Comparison of ENCODE assay signal across 9 cellular contexts in the genomic region with DNA sequence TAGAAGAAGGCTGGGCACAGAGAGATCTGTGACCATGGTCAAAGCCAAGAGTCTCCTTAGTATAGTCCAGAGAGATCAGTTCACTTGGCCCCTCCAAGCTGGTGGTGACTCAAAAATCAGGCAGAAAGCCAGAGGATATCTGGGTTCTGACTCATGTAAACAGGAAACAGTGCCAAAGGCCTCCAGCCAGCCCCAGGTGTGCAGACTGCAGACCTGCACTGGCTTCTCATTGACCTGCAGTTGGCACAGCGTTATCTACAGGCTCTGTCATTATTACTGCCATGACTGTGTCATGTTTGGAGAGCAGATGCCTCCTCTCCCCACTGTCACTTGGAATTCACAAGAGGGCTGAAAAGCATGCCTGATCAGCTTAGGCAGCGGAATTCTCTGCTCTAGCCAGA.
A peak's percentile ranks its signal among the peaks of the same experiment; 100 is the strongest.
DNase-seq lines count a peak whose midpoint lies in the region; ATAC-seq and TF ChIP-seq lines count a peak whose summit lies in the region.
"Had no signal": no experiment of that assay in that cellular context is flagged by ENCODE, and none has a peak within 500 bp of the region (broad histone marks: within the 10 kb centered on the region; RNA-seq: fewer than 3 reads in every experiment).

No MANE protein-coding gene starts in this region.

- CTCF ChIA-PET in MCF 10A (lab: Yijun Ruan, JAX), result interaction anchor here (0.6 to 6.4 kb wide), 17 partner anchors 9 to 1468 kb away, joined by 3 to 82 read pairs (median 4); no protein-coding TSS in a partner anchor

- TF ChIP-seq RAD21 in liver (IDR thresholded peaks at IDR 0.05), result no peak

- POLR2A ChIA-PET in MCF 10A (lab: Yijun Ruan, JAX), result interaction anchor here (0.7 to 3.9 kb wide), 17 partner anchors 14 to 813 kb away, joined by 3 to 24 read pairs (median 3); no protein-coding TSS in a partner anchor

- H3K9me3 ChIP-seq in liver (ENCODE audit: control insufficient read depth in 4 of 4, low read length in 3 of 4), result no peaks in the 10 kb centered on the region

- no peaks in the 10 kb centered on the region for H3K27me3 ChIP-seq in liver (ENCODE audit: control insufficient read depth in 4 of 4, insufficient read depth in 4 of 4, low read length in 3 of 4)

- H3K27ac Mint-ChIP-seq in MCF 10A (ENCODE audit: low read depth, unreplicated experiment), result peak overlapping the region; percentile 95

- no peaks in the 10 kb centered on the region for H3K9me3 Mint-ChIP-seq in MCF 10A (ENCODE audit: unreplicated experiment)

- no peak for ATAC-seq in HG03139 (IDR thresholded peaks at IDR 0.05; ENCODE audit: unreplicated experiment)
- no peak for ATAC-seq in GM21576 (IDR thresholded peaks at IDR 0.05; ENCODE audit: unreplicated experiment)
- no peak for ATAC-seq in HG02678 (IDR thresholded peaks at IDR 0.05; ENCODE audit: unreplicated experiment)
- ATAC-seq in HG02759 (IDR thresholded peaks at IDR 0.05; ENCODE audit: unreplicated experiment), result no peak

- H3K36me3 ChIP-seq in liver (ENCODE audit: control insufficient read depth in 4 of 4, insufficient read depth in 3 of 4, low read depth in 1 of 4, low read length in 3 of 4), result no peaks in the 10 kb centered on the region

- H3K4me3 Mint-ChIP-seq in MCF 10A (ENCODE audit: unreplicated experiment), result peak overlapping the region; percentile 16

- no peak overlapping the region for H3K4me3 ChIP-seq in AG09309 (ENCODE audit: control insufficient read depth, low read depth, low read length)
- no peak overlapping the region for H3K4me3 ChIP-seq in liver (ENCODE audit: low read depth in 1 of 3, low read length in 3 of 3)

- WGBS in liver, result 18% methylated on average over 2 of the region's 2 CpGs

- no peaks in the 10 kb centered on the region for H3K27me3 Mint-ChIP-seq in MCF 10A (ENCODE audit: insufficient read depth, unreplicated experiment)

- intact Hi-C loops in MCF 10A (cut with micrococcal nuclease), result loop anchor here (1.0 to 5.0 kb wide), 2 partner anchors 47 to 389 kb away; no protein-coding TSS in a partner anchor

- peak; percentile 49 for DNase-seq in AG09309 (ENCODE audit: low read depth)
- DNase-seq in NCI-H1105 (lab: John Stamatoyannopoulos, UW), result peak; percentile 69
- peak; percentile 97 for DNase-seq in MCF 10A (ENCODE audit: unreplicated experiment)
- DNase-seq: NK-92 treated with Interleukin-12 subunit alpha and Interleukin-12 subunit beta, amount 100 ng/mL, for 24 hours had no signal

- H3K4me1 Mint-ChIP-seq in MCF 10A (ENCODE audit: insufficient read depth, unreplicated experiment), result peaks cover 50% of the 10 kb centered on the region

- peaks cover 4 to 19% (median 10%) of the 10 kb centered on the region in 4 donors for H3K4me1 ChIP-seq in liver (ENCODE audit: control insufficient read depth in 4 of 4, insufficient read depth in 4 of 4, low read length in 3 of 4)

- peaks cover 4% of the 10 kb centered on the region for H3K36me3 Mint-ChIP-seq in MCF 10A (ENCODE audit: insufficient read depth, unreplicated experiment)

- BruUV-seq in MCF 10A (replicated peaks; lab: Mats Ljungman, UMichigan), result no TSS peak

- no peak overlapping the region for H3K9ac ChIP-seq in liver (ENCODE audit: low read depth in 1 of 2, low read length in 2 of 2)

- no peak for TF ChIP-seq CTCF in AG09309 (IDR thresholded peaks at IDR 0.05; ENCODE audit: control insufficient read depth, insufficient read depth, low read depth, low read length, missing control alignments)
- TF ChIP-seq CTCF in MCF 10A (IDR thresholded peaks at IDR 0.05; ENCODE audit: unreplicated experiment), result no peak
- no peak for TF ChIP-seq CTCF in liver (IDR thresholded peaks at IDR 0.05; ENCODE audit: low read depth, low read length, missing input control)

- peak overlapping the region; percentile 39 to 62 for H3K27ac ChIP-seq in liver (ENCODE audit: low read depth in 1 of 2, low read length in 2 of 2)

TF ChIP-seq in liver, 16 proteins besides CTCF, POLR2A, EP300 and RAD21:
- TF ChIP-seq, protein P1, sequence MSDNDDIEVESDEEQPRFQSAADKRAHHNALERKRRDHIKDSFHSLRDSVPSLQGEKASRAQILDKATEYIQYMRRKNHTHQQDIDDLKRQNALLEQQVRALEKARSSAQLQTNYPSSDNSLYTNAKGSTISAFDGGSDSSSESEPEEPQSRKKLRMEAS (IDR thresholded peaks at IDR 0.05), result peak; percentile 54
- TF ChIP-seq, protein P2, sequence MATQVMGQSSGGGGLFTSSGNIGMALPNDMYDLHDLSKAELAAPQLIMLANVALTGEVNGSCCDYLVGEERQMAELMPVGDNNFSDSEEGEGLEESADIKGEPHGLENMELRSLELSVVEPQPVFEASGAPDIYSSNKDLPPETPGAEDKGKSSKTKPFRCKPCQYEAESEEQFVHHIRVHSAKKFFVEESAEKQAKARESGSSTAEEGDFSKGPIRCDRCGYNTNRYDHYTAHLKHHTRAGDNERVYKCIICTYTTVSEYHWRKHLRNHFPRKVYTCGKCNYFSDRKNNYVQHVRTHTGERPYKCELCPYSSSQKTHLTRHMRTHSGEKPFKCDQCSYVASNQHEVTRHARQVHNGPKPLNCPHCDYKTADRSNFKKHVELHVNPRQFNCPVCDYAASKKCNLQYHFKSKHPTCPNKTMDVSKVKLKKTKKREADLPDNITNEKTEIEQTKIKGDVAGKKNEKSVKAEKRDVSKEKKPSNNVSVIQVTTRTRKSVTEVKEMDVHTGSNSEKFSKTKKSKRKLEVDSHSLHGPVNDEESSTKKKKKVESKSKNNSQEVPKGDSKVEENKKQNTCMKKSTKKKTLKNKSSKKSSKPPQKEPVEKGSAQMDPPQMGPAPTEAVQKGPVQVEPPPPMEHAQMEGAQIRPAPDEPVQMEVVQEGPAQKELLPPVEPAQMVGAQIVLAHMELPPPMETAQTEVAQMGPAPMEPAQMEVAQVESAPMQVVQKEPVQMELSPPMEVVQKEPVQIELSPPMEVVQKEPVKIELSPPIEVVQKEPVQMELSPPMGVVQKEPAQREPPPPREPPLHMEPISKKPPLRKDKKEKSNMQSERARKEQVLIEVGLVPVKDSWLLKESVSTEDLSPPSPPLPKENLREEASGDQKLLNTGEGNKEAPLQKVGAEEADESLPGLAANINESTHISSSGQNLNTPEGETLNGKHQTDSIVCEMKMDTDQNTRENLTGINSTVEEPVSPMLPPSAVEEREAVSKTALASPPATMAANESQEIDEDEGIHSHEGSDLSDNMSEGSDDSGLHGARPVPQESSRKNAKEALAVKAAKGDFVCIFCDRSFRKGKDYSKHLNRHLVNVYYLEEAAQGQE (IDR thresholded peaks at IDR 0.05), result peak; percentile 19
- TF ChIP-seq, protein P3, sequence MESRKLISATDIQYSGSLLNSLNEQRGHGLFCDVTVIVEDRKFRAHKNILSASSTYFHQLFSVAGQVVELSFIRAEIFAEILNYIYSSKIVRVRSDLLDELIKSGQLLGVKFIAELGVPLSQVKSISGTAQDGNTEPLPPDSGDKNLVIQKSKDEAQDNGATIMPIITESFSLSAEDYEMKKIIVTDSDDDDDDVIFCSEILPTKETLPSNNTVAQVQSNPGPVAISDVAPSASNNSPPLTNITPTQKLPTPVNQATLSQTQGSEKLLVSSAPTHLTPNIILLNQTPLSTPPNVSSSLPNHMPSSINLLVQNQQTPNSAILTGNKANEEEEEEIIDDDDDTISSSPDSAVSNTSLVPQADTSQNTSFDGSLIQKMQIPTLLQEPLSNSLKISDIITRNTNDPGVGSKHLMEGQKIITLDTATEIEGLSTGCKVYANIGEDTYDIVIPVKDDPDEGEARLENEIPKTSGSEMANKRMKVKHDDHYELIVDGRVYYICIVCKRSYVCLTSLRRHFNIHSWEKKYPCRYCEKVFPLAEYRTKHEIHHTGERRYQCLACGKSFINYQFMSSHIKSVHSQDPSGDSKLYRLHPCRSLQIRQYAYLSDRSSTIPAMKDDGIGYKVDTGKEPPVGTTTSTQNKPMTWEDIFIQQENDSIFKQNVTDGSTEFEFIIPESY (IDR thresholded peaks at IDR 0.05), result peak; percentile 62
- TF ChIP-seq FOXA1 (IDR thresholded peaks at IDR 0.05) (peak; percentile 84), RXRA (IDR thresholded peaks at IDR 0.05) (peak; percentile 58 to 86), GABPA (IDR thresholded peaks at IDR 0.05 in 1 of 2, conservative IDR thresholded peaks at IDR 0.05 in 1 of 2) (peak in 1 of 2 donors; percentile 49), FOXA2 (IDR thresholded peaks at IDR 0.05) (peak; percentile 85), HNF4A (conservative IDR thresholded peaks at IDR 0.05) (peak; percentile 55 to 75), YY1 (IDR thresholded peaks at IDR 0.05) (peak; percentile 52), EGR1 (IDR thresholded peaks at IDR 0.05; ENCODE audit: low read depth in 2 of 2) (peak in 1 of 2 donors; percentile 13), HNF4G (IDR thresholded peaks at IDR 0.05) (no peak), NR2F2 (IDR thresholded peaks at IDR 0.05) (peak; percentile 51), JUND (IDR thresholded peaks at IDR 0.05) (peak; percentile 90 to 98), TAF1 (conservative IDR thresholded peaks at IDR 0.05) (no peak), SP1 (IDR thresholded peaks at IDR 0.05) (peak; percentile 44)
- TF ChIP-seq, protein P4, sequence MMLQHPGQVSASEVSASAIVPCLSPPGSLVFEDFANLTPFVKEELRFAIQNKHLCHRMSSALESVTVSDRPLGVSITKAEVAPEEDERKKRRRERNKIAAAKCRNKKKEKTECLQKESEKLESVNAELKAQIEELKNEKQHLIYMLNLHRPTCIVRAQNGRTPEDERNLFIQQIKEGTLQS (IDR thresholded peaks at IDR 0.05), result peak; percentile 48
